In the genomic region with DNA sequence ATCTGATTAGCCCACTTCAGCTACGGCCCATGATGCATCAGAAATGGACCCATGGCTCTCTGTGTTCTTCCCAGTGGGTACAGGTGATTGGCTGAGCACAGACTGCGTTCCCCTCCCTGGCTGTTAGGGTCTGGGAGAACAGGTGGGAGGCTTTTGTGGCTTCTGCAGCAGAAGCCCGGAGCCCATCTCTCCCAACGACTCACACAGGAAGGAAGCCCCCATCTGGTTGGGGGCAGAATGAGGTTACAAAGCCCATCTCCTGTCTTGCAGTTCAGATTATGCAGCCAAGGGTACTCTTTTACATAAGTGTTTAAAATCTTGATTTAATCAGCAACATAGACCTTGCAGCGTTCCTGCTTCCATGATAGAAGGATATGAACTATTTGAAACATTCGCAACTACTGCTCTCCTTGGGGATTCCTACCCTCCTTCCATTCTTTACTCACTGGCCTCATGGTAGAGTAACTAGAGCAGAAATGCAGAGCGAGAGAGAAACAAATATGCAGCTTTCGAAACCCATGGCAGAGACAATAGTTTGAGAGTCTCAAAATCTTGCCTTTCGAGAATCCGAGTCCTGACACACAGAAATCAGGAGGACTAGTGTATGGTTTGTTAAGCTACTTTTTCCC, we compare ENCODE assay signal across 16 cellular contexts.
"Had no signal": no experiment of that assay in that cellular context is flagged by ENCODE, and none has a peak within 500 bp of the region (broad histone marks: within the 10 kb centered on the region; RNA-seq: fewer than 3 reads in every experiment).

No MANE protein-coding gene starts in this region.

- ATAC-seq: gastrocnemius medialis, heart right ventricle, left ventricle myocardium superior had no signal

- H3K36me3 Mint-ChIP-seq: activated CD4-positive, alpha-beta memory T cell treated with anti-CD3 and anti-CD28 coated beads for 36 hours; activated naive CD4-positive, alpha-beta T cell treated with anti-CD3 and anti-CD28 coated beads, Interleukin-2, amount 10 ng/mL, durations not matched to agents 7 days and 5 days had no signal

- H3K9me3 ChIP-seq: gastrocnemius medialis, heart right ventricle, stomach, thoracic aorta, vagina had no signal

- H3K27me3 ChIP-seq: gastrocnemius medialis, stomach, vagina had no signal

- DNase-seq: activated CD4-positive, alpha-beta memory T cell treated with anti-CD3 and anti-CD28 coated beads for 36 hours; activated CD4-positive, CD25-positive, alpha-beta regulatory T cell treated with anti-CD3 and anti-CD28 coated beads, Interleukin-2, amount 50 U/mL, for 72 hours; activated CD8-positive, alpha-beta memory T cell treated with anti-CD3 and anti-CD28 coated beads, Interleukin-2, amount 50 U/mL, for 4 hours; activated naive CD4-positive, alpha-beta T cell treated with anti-CD3 and anti-CD28 coated beads, Interleukin-2, amount 10 ng/mL, durations not matched to agents 7 days and 5 days; caudate nucleus; effector CD8-positive, alpha-beta T cell; gastrocnemius medialis; heart right ventricle; left ventricle myocardium superior; stimulated activated CD4-positive, alpha-beta T cell treated with anti-CD3 and anti-CD28 coated beads, Interleukin-15, amount 100 ng/mL, for 24 hours; stimulated activated CD4-positive, alpha-beta T cell treated with anti-CD3 and anti-CD28 coated beads, Interleukin-4, amount 100 ng/mL, for 4 hours; stomach had no signal

- H3K9me3 Mint-ChIP-seq: activated CD4-positive, alpha-beta memory T cell treated with anti-CD3 and anti-CD28 coated beads for 36 hours; activated naive CD4-positive, alpha-beta T cell treated with anti-CD3 and anti-CD28 coated beads, Interleukin-2, amount 10 ng/mL, durations not matched to agents 7 days and 5 days had no signal

- H3K27ac ChIP-seq: coronary artery, epithelial cell of prostate, gastrocnemius medialis, thoracic aorta, vagina had no signal

- H3K27me3 Mint-ChIP-seq: activated CD4-positive, alpha-beta memory T cell treated with anti-CD3 and anti-CD28 coated beads for 36 hours had no signal

- H3K36me3 ChIP-seq: gastrocnemius medialis, heart right ventricle, stomach, thoracic aorta, vagina had no signal

- H3K27ac Mint-ChIP-seq: activated CD4-positive, alpha-beta memory T cell treated with anti-CD3 and anti-CD28 coated beads for 36 hours had no signal

- H3K4me3 Mint-ChIP-seq: activated CD4-positive, alpha-beta memory T cell treated with anti-CD3 and anti-CD28 coated beads for 36 hours; activated naive CD4-positive, alpha-beta T cell treated with anti-CD3 and anti-CD28 coated beads, Interleukin-2, amount 10 ng/mL, durations not matched to agents 7 days and 5 days had no signal

- H3K4me3 ChIP-seq: coronary artery, gastrocnemius medialis, heart right ventricle, stomach, thoracic aorta, vagina had no signal
